Comparison of ENCODE assay signal across 8 cellular contexts in the genomic region with DNA sequence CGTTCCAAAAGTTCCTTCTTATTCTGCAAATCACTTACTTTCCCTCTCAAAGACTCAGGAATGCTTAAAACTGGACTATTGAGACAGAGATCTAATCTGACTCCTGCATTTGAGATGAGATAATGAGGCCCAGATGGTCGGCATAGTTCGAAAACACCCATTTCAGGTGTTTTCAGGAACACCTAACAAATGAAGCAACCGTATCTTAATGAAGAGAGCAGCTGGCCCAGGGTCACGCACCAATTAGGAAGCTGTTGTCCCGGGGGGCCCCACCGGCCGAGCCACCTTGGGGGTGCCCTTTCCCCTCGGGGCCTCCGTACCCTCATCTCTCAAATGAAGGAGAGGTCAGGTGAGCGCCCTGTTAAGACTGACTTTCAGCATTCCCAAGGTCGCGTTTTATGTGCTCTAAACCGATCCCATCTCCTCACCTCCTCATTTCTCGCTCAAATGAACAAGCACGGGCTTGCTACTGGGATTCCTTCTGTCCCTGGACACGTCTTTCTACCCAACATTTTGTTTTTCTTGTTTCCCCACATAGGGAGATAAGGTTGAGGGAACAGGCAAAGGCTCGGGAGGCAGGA. TPM values are rescaled to one million over a fixed set of nuclear protein-coding genes. Genes with fewer than 3 reads are reported as not detected.
DNase-seq lines count a peak whose midpoint lies in the region; ATAC-seq, FAIRE-seq and TF ChIP-seq lines count a peak whose summit lies in the region.

No MANE protein-coding gene starts in this region.

- H3K9ac ChIP-seq in GM12878 (ENCODE audit: control insufficient read depth, insufficient read depth, low read length): peak overlapping the region; percentile 72; the same call in 1 of the 2 replicates

- H3K4me3 ChIP-seq in GM12878 (peak overlapping the region; percentile 87), kidney epithelial cell (ENCODE audit: low read depth, low read length) (peak overlapping the region; percentile 78), testis (peak overlapping the region; percentile 97 to 98)

- ATAC-seq in GM12878: peak; percentile 2; the same call in 1 of the 3 replicates
- ATAC-seq in GM19395 (IDR thresholded peaks at IDR 0.05; ENCODE audit: unreplicated experiment): no peak

- SMC1A ChIA-PET in GM12878 (lab: Charles Lee; ENCODE audit: uncharacterized antibody, unreplicated experiment): interaction anchor here (0.6 kb wide), 1 partner anchor 177 kb away, joined by 3 read pairs; no protein-coding TSS in a partner anchor

- CTCF ChIA-PET in GM12878 (lab: Yijun Ruan, JAX): no interaction called here

- no peak for DNase-seq in activated naive CD4-positive, alpha-beta T cell treated with Interleukin-2 at 50 U/mL for 16 hours
- DNase-seq in GM12878 (ENCODE audit: low read depth, low spot score) (no peak), kidney epithelial cell (ENCODE audit: low read depth) (no peak), testis (no peak), activated gamma-delta T cell (lab: John Stamatoyannopoulos, UW) (no peak)
- DNase-seq in central memory CD4-positive, alpha-beta T cell: no peak

- peaks cover 4% of the 10 kb centered on the region for H3K27me3 Mint-ChIP-seq in activated naive CD4-positive, alpha-beta T cell treated with anti-CD3 and anti-CD28 coated beads, Interleukin-2, amount 50 U/mL, for 24 hours

- no peak for FAIRE-seq in GM12878 (lab: Jason Lieb, UNC)

- H3K9me3 Mint-ChIP-seq in activated naive CD4-positive, alpha-beta T cell treated with anti-CD3 and anti-CD28 coated beads, Interleukin-2, amount 50 U/mL, for 24 hours: peaks cover 5% of the 10 kb centered on the region

- H3K36me3 ChIP-seq in GM12878 (ENCODE audit: control insufficient read depth in 2 of 2, insufficient read depth in 2 of 2, low read length in 1 of 2) (peaks cover 0 to 1% of the 10 kb centered on the region in 2 experiments; a peak in 1 of 4 replicates), kidney epithelial cell (ENCODE audit: control insufficient read depth, insufficient read depth, low read length) (peaks cover 1% of the 10 kb centered on the region), testis (ENCODE audit: low read depth, missing control alignments) (no peaks in the 10 kb centered on the region)

- H3K4me2 ChIP-seq in GM12878 (ENCODE audit: control insufficient read depth, insufficient read depth): peak overlapping the region; percentile 91

- TF ChIP-seq CTCF in GM12878 (IDR thresholded peaks at IDR 0.05 in 2 of 3, conservative IDR thresholded peaks at IDR 0.05 in 1 of 3; ENCODE audit: control insufficient read depth in 2 of 3, extremely low read depth in 1 of 3, insufficient read depth in 1 of 3, low read depth in 3 of 3, low read length in 3 of 3) (no peak), kidney epithelial cell (IDR thresholded peaks at IDR 0.05; ENCODE audit: insufficient read depth, low read length, poor library complexity, severe bottlenecking) (no peak), testis (IDR thresholded peaks at IDR 0.05) (no peak)

- TF ChIP-seq RAD21 in GM12878 (IDR thresholded peaks at IDR 0.05; ENCODE audit: insufficient read depth, low read depth, low read length): no peak

- 0 out of 2 replicates have a peak overlapping the region, but pooled peaks have one; percentile 43 for H3K27ac ChIP-seq in GM12878 (ENCODE audit: control insufficient read depth, insufficient read depth)
- peak overlapping the region in 1 of 2 donors; percentile 70 for H3K27ac ChIP-seq in testis

- no peak for TF ChIP-seq EP300 in GM12878 (IDR thresholded peaks at IDR 0.05; ENCODE audit: borderline replicate concordance in 1 of 2, control insufficient read depth in 1 of 2, low read depth in 2 of 2, low read length in 2 of 2)

- peaks cover 3% of the 10 kb centered on the region for H3K36me3 Mint-ChIP-seq in activated naive CD4-positive, alpha-beta T cell treated with anti-CD3 and anti-CD28 coated beads, Interleukin-2, amount 50 U/mL, for 24 hours

- no peaks in the 10 kb centered on the region for H3K27me3 ChIP-seq in GM12878 (replicated peaks in 1 of 2; ENCODE audit: control insufficient read depth in 2 of 2, insufficient read depth in 2 of 2, low read length in 1 of 2)
- H3K27me3 ChIP-seq in kidney epithelial cell (ENCODE audit: control insufficient read depth, insufficient read depth, low read length): no peaks in the 10 kb centered on the region
- no peaks in the 10 kb centered on the region for H3K27me3 ChIP-seq in testis

- TF ChIP-seq POLR2A in GM12878 (IDR thresholded peaks at IDR 0.05; ENCODE audit: low read depth, low read length): no peak
- TF ChIP-seq POLR2A in testis (IDR thresholded peaks at IDR 0.05): no peak

- in situ Hi-C loops in GM12878 (cut with MboI): no loop called here

- BruUV-seq in GM12878 (replicated peaks; lab: Mats Ljungman, UMichigan): TSS peak; percentile 72

- H3K4me1 ChIP-seq in GM12878 (ENCODE audit: control insufficient read depth, insufficient read depth, low read length) (peaks cover 13% of the 10 kb centered on the region), testis (peaks cover 15% of the 10 kb centered on the region)

- RAD21 ChIA-PET in GM12878 (lab: Charles Lee; ENCODE audit: unreplicated experiment): no interaction called here

- peaks cover 18% of the 10 kb centered on the region for H3K79me2 ChIP-seq in GM12878 (ENCODE audit: control insufficient read depth, insufficient read depth, low read length)

- H3K4me1 Mint-ChIP-seq in activated naive CD4-positive, alpha-beta T cell treated with anti-CD3 and anti-CD28 coated beads, Interleukin-2, amount 50 U/mL, for 24 hours: peaks cover 46% of the 10 kb centered on the region

- H2AFZ ChIP-seq in GM12878 (ENCODE audit: control insufficient read depth, low read depth, low read length): no peak overlapping the region

- POLR2A ChIA-PET in GM12878 (lab: Charles Lee): no interaction called here

- peak overlapping the region; percentile 88 for H3K27ac Mint-ChIP-seq in activated naive CD4-positive, alpha-beta T cell treated with anti-CD3 and anti-CD28 coated beads, Interleukin-2, amount 50 U/mL, for 24 hours

- 6% methylated on average over 18 of the region's 18 CpGs for WGBS in GM12878 (ENCODE audit: insufficient coverage, insufficient replicate concordance, low lambda C conversion rate, missing lambda C conversion rate)
- 9% methylated on average over 17 to 18 of the region's 18 CpGs for WGBS in testis, 2 donors

- no peaks in the 10 kb centered on the region for H3K9me3 ChIP-seq in GM12878 (replicated peaks; ENCODE audit: control insufficient read depth, insufficient read depth, low read length)
- H3K9me3 ChIP-seq in testis: no peaks in the 10 kb centered on the region

- intact Hi-C loops in GM12878 (cut with micrococcal nuclease; ENCODE audit: unreplicated experiment) (no loop called here), testis (cut with DNase I; ENCODE audit: low total_unique reads) (no loop called here)

- peaks cover 4% of the 10 kb centered on the region; the same call in 1 of the 2 replicates for H4K20me1 ChIP-seq in GM12878 (ENCODE audit: control insufficient read depth, insufficient read depth)

- H3K4me3 Mint-ChIP-seq in activated naive CD4-positive, alpha-beta T cell treated with anti-CD3 and anti-CD28 coated beads, Interleukin-2, amount 50 U/mL, for 24 hours: peak overlapping the region; percentile 99

TF ChIP-seq in GM12878, 131 proteins besides CTCF, POLR2A, EP300 and RAD21:
- TF ChIP-seq, protein P1, sequence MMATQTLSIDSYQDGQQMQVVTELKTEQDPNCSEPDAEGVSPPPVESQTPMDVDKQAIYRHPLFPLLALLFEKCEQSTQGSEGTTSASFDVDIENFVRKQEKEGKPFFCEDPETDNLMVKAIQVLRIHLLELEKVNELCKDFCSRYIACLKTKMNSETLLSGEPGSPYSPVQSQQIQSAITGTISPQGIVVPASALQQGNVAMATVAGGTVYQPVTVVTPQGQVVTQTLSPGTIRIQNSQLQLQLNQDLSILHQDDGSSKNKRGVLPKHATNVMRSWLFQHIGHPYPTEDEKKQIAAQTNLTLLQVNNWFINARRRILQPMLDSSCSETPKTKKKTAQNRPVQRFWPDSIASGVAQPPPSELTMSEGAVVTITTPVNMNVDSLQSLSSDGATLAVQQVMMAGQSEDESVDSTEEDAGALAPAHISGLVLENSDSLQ (IDR thresholded peaks at IDR 0.05): no peak
- 0 out of 2 replicates have a peak, but pooled peaks have one; percentile 8 for TF ChIP-seq PML (IDR thresholded peaks at IDR 0.05; ENCODE audit: low read length)
- TF ChIP-seq ZNF217 (IDR thresholded peaks at IDR 0.05): no peak
- no peak for TF ChIP-seq RCOR1 (conservative IDR thresholded peaks at IDR 0.05; ENCODE audit: low read depth, low read length)
- no peak for TF ChIP-seq SMAD1 (IDR thresholded peaks at IDR 0.05; ENCODE audit: low read depth, partially characterized antibody)

RNA-seq across cellular contexts. Expression of gene LRPAP1, which starts 0.8 kb away (rescaled TPM):
- 48.2 and 48.9 TPM in 2 replicates for total RNA-seq in GM12878 (2013; cell fraction: nucleolus; rRNA removed)
- total RNA-seq in GM12878 (2014; rRNA removed): 48.7 and 51.2 TPM in 2 replicates
- total RNA-seq in GM12878 (2014; rRNA removed; fragmentation: Illumina TruSeq; extraction: Trizol): 22.5 and 23.7 TPM in 2 replicates
- 51.5 and 51.9 TPM in 2 replicates for total RNA-seq in GM12878 (2021)
- 10.0 TPM for polyA plus RNA-seq in GM12878 (2011; ENCODE audit: low read depth)
- polyA plus RNA-seq in GM12878 (2011; rRNA removed): 34.7 and 60.2 TPM in 2 replicates
- 48.3 and 72.2 TPM in 2 replicates for polyA plus RNA-seq in GM12878 (2011; cell fraction: cytosol; rRNA removed)
- polyA plus RNA-seq in GM12878 (2011; cell fraction: nucleus; rRNA removed): 70.0 and 75.7 TPM in 2 replicates
- polyA plus RNA-seq in GM12878 (2012): 46.0 and 50.7 TPM in 2 replicates
- 11.6 and 25.2 TPM in 2 replicates for polyA plus RNA-seq in GM12878 (2014; fragmentation: Illumina TruSeq; extraction: Trizol)
- 1 to 10 TPM; 1.0 to 3.2 TPM for polyA plus RNA-seq in GM12878 (2014; fragmentation: Nextera tagmentation; extraction: Ambion mirVana)
- polyA plus RNA-seq in GM12878 (2014; rRNA removed): 51.0 and 54.2 TPM in 2 replicates
- 100 to 1,000 TPM in 1 of 2 experiments, 10 to 100 TPM in 1; 97.5 to 100 TPM for polyA plus RNA-seq in GM12878 (2016; fragmentation: Nextera tagmentation; extraction: Ambion mirVana)
- 23.3 and 33.4 TPM in 2 replicates for polyA minus RNA-seq in GM12878 (2011; rRNA and poly(A)+ RNA removed)
- 17.7 and 21.4 TPM in 2 replicates for polyA minus RNA-seq in GM12878 (2011; cell fraction: cytosol; rRNA and poly(A)+ RNA removed)
- polyA minus RNA-seq in GM12878 (2011; cell fraction: nucleus; rRNA and poly(A)+ RNA removed): 15.6 and 23.3 TPM in 2 replicates
- total RNA-seq in kidney epithelial cell: 117 and 147 TPM in 2 replicates
- total RNA-seq in testis: 100 to 1,000 TPM; 179 to 279 TPM
- 337 TPM for polyA plus RNA-seq in testis (ENCODE audit: insufficient read depth, low read depth, low replicate concordance)
